9 cellular contexts compared by ENCODE assay signal in genomic region chr5:154646841-154647759, GRCh38.
DNase-seq lines count a peak whose midpoint lies in the region; ATAC-seq and TF ChIP-seq lines count a peak whose summit lies in the region.
"Had no signal": no experiment of that assay in that cellular context is flagged by ENCODE, and none has a peak within 500 bp of the region (broad histone marks: within the 10 kb centered on the region; RNA-seq: fewer than 3 reads in every experiment).

No MANE protein-coding gene starts in this region.

- peak; percentile 70 for ATAC-seq in GM19035 (IDR thresholded peaks at IDR 0.05; ENCODE audit: unreplicated experiment)

- peaks cover 15 to 18% of the 10 kb centered on the region in 2 donors for H3K4me1 Mint-ChIP-seq in immature natural killer cell

- in situ Hi-C loops in astrocyte of the cerebellum (cut with HindIII; ENCODE audit: low sequenced_read_pairs): no loop called here

- H3K36me3 Mint-ChIP-seq in immature natural killer cell: no peaks in the 10 kb centered on the region
- H3K36me3 Mint-ChIP-seq: brain had no signal

- H4K20me1 ChIP-seq in smooth muscle cell (ENCODE audit: low read depth): no peaks in the 10 kb centered on the region

- no peaks in the 10 kb centered on the region for H3K79me2 ChIP-seq in smooth muscle cell (ENCODE audit: low read depth)

- H3K9me3 ChIP-seq in HUES48 (ENCODE audit: control insufficient read depth, insufficient read depth, low read length): no peaks in the 10 kb centered on the region
- no peaks in the 10 kb centered on the region for H3K9me3 ChIP-seq in smooth muscle cell (replicated peaks; ENCODE audit: low read depth)

- WGBS in smooth muscle cell (ENCODE audit: low lambda C conversion rate): 33% methylated on average over 54 of the region's 55 CpGs

- H3K9ac ChIP-seq in HUES48 (ENCODE audit: low read depth, low read length) (no peak overlapping the region), smooth muscle cell (ENCODE audit: low read depth) (no peak overlapping the region)

- DNase-seq in AG10803 (ENCODE audit: low read depth): peak; percentile 14
- no peak for DNase-seq in astrocyte of the cerebellum (ENCODE audit: low read depth)
- peak; percentile 20 to 30 (median 22) for DNase-seq in immature natural killer cell
- no peak for DNase-seq in smooth muscle cell (lab: John Stamatoyannopoulos, UW; ENCODE audit: unreplicated experiment)
- no peak for DNase-seq in GF-D8 (lab: John Stamatoyannopoulos, UW)
- DNase-seq in NCI-H2196 (lab: John Stamatoyannopoulos, UW; ENCODE audit: unreplicated experiment): no peak

- H3K4me3 Mint-ChIP-seq in immature natural killer cell: peak overlapping the region; percentile 81 to 89 (median 82)

- H3K4me1 ChIP-seq in HUES48 (ENCODE audit: control insufficient read depth, insufficient read depth, low read length) (peaks cover 6% of the 10 kb centered on the region; the same call in 1 of the 2 replicates), smooth muscle cell (ENCODE audit: low read depth) (no peaks in the 10 kb centered on the region)

- H3K4me2 ChIP-seq in smooth muscle cell: peak overlapping the region; percentile 82

- H3K27ac ChIP-seq in HUES48 (ENCODE audit: low read depth, low read length) (no peak overlapping the region), smooth muscle cell (ENCODE audit: low read depth) (no peak overlapping the region)

- TF ChIP-seq CTCF in AG10803 (conservative IDR thresholded peaks at IDR 0.05; ENCODE audit: low read length): no peak
- no peak for TF ChIP-seq CTCF in astrocyte of the cerebellum (IDR thresholded peaks at IDR 0.05; ENCODE audit: low read depth, low read length, missing control alignments)
- TF ChIP-seq CTCF in smooth muscle cell (IDR thresholded peaks at IDR 0.05; ENCODE audit: borderline replicate concordance, insufficient read depth, poor library complexity, severe bottlenecking): no peak

- peak overlapping the region; percentile 10 for H2AFZ ChIP-seq in smooth muscle cell (ENCODE audit: low read depth)

- H3K27me3 ChIP-seq in HUES48 (ENCODE audit: control insufficient read depth, insufficient read depth, low read length) (peaks cover 8% of the 10 kb centered on the region; the same call in 1 of the 2 replicates), smooth muscle cell (ENCODE audit: low read depth) (no peaks in the 10 kb centered on the region)

- H3K9me3 Mint-ChIP-seq in immature natural killer cell: no peaks in the 10 kb centered on the region

- peaks cover 4% of the 10 kb centered on the region for H3F3A ChIP-seq in smooth muscle cell (ENCODE audit: low read depth)

- H3K4me3 ChIP-seq in AG10803 (ENCODE audit: low read length) (peak overlapping the region; percentile 39), HUES48 (ENCODE audit: low read depth, low read length) (peak overlapping the region; percentile 41), astrocyte of the cerebellum (ENCODE audit: low read depth, low read length) (peak overlapping the region; percentile 6), smooth muscle cell (peak overlapping the region; percentile 35)

- H3K27me3 Mint-ChIP-seq in immature natural killer cell (ENCODE audit: low read depth in 3 of 3): peaks cover 5 to 13% (median 6%) of the 10 kb centered on the region in 3 donors

- H3K36me3 ChIP-seq in HUES48 (ENCODE audit: control insufficient read depth, insufficient read depth, low read length): no peaks in the 10 kb centered on the region
- no peaks in the 10 kb centered on the region for H3K36me3 ChIP-seq in smooth muscle cell (ENCODE audit: low read depth)

- H3K27ac Mint-ChIP-seq in immature natural killer cell: peak overlapping the region in 3 of 6 donors; percentile 28 to 74 (median 48)

Comparison
In these comparisons a context has a peak if more than half of its experiments do, and no peak if none do; other contexts are left out.
1. DNase-seq: peak in AG10803 (single experiment) and immature natural killer cell (3 of 3); none in astrocyte of the cerebellum (single experiment), smooth muscle cell (single experiment), GF-D8 (single experiment) and NCI-H2196 (single experiment).
2. Peak in every context shown above with its lines, with median percentiles within 50 percentile points of each other: H3K4me3 ChIP-seq.